1 cellular context compared by ENCODE assay signal in genomic region chr10:13155860-13156259, GRCh38. TPM values are rescaled to one million over a fixed set of nuclear protein-coding genes. Genes with fewer than 3 reads are reported as not detected.
"Had no signal": no experiment of that assay in that cellular context is flagged by ENCODE, and none has a peak within 500 bp of the region (broad histone marks: within the 10 kb centered on the region; RNA-seq: fewer than 3 reads in every experiment).

No MANE protein-coding gene starts in this region.

RNA-seq across cellular contexts. Expression of gene MCM10, which starts 5.5 kb away (rescaled TPM):
- polyA plus RNA-seq: IgD-negative memory B cell had no signal
